18 cellular contexts compared by ENCODE assay signal in genomic region chr14:89793367-89793716, GRCh38.
"Had no signal": no experiment of that assay in that cellular context is flagged by ENCODE, and none has a peak within 500 bp of the region (broad histone marks: within the 10 kb centered on the region; RNA-seq: fewer than 3 reads in every experiment).

No MANE protein-coding gene starts in this region.

- H3K4me3 Mint-ChIP-seq: activated naive CD4-positive, alpha-beta T cell treated with anti-CD3 and anti-CD28 coated beads for 36 hours; activated naive CD8-positive, alpha-beta T cell treated with anti-CD3 and anti-CD28 coated beads, Interleukin-2, amount 10 ng/mL, durations not matched to agents 7 days and 5 days; endodermal cell; nephron had no signal

- H3K36me3 Mint-ChIP-seq: activated naive CD8-positive, alpha-beta T cell treated with anti-CD3 and anti-CD28 coated beads, Interleukin-2, amount 10 ng/mL, durations not matched to agents 7 days and 5 days had no signal

- H3K4me1 Mint-ChIP-seq: activated naive CD8-positive, alpha-beta T cell treated with anti-CD3 and anti-CD28 coated beads, Interleukin-2, amount 10 ng/mL, durations not matched to agents 7 days and 5 days; endodermal cell had no signal

- H3K9me3 Mint-ChIP-seq: activated naive CD4-positive, alpha-beta T cell treated with anti-CD3 and anti-CD28 coated beads for 36 hours; activated naive CD8-positive, alpha-beta T cell treated with anti-CD3 and anti-CD28 coated beads, Interleukin-2, amount 10 ng/mL, durations not matched to agents 7 days and 5 days; endodermal cell; nephron had no signal

- H3K4me1 ChIP-seq: parathyroid adenoma had no signal

- DNase-seq: activated CD4-positive, alpha-beta T cell treated with anti-CD3 and anti-CD28 coated beads for 4 hours; activated CD4-positive, alpha-beta T cell treated with anti-CD3 and anti-CD28 coated beads, Interleukin-2, amount 50 U/mL, for 48 hours; activated CD4-positive, CD25-positive, alpha-beta regulatory T cell; activated effector memory CD4-positive, alpha-beta T cell treated with Interleukin-2 at 50 U/mL for 16 hours; activated naive CD4-positive, alpha-beta T cell treated with anti-CD3 and anti-CD28 coated beads for 36 hours; activated naive CD8-positive, alpha-beta T cell treated with anti-CD3 and anti-CD28 coated beads, Interleukin-2, amount 10 ng/mL, durations not matched to agents 7 days and 5 days; activated T-cell treated with anti-CD3 and anti-CD28 coated beads, Interleukin-2, amount 50 U/mL, for 48 hours; cortex of kidney; endodermal cell; kidney; midbrain; stimulated activated CD4-positive, alpha-beta T cell treated with anti-CD3 and anti-CD28 coated beads, Interleukin-2, amount 100 ng/mL, for 48 hours; stimulated activated CD8-positive, alpha-beta memory T cell treated with anti-CD3 and anti-CD28 coated beads, Interleukin-4, amount 100 ng/mL, for 48 hours; stimulated activated naive CD4-positive, alpha-beta T cell; T-helper 9 cell had no signal

- H3K27ac Mint-ChIP-seq: activated naive CD8-positive, alpha-beta T cell treated with anti-CD3 and anti-CD28 coated beads, Interleukin-2, amount 10 ng/mL, durations not matched to agents 7 days and 5 days; endodermal cell had no signal

- H3K27ac ChIP-seq: epithelial cell of prostate, parathyroid adenoma had no signal
